ENCODE assay signal across 8 cellular contexts in the genomic region with DNA sequence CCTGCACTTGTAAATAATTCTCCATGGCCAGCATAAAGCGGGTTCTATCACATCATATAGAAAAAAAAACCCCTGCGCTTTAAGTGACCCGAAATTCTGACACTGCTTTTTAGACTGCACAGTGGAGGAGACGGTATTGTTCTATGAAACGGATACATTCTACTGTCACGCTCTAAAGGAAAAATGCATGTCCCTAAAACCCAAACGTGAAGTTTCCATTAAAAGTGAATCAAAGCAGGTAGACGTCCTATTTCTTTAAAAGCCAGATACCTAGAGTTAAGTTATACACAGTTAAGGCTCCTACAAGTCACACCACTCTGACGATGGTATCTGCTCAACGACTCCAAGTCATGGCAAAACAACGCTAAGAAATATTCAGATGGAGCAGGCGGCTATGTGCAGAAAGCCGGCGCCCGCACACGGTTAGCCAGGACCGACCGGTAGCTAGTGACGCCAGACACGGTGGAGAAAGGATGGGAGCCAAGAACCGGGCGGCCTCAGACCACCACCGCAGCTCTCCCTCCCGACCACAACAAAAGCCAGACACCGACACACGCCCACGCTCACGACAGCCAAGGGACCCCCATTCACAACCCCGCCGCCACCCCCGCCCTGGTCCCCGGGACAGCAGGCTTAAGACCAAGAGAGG. TPM values are rescaled to one million over a fixed set of nuclear protein-coding genes. Genes with fewer than 3 reads are reported as not detected.
DNase-seq lines count a peak whose midpoint lies in the region; ATAC-seq and TF ChIP-seq lines count a peak whose summit lies in the region.

No MANE protein-coding gene starts in this region.

- peak overlapping the region; percentile 99 for H3K27ac Mint-ChIP-seq in activated naive CD4-positive, alpha-beta T cell treated with anti-CD3 and anti-CD28 coated beads, Interleukin-2, amount 10 ng/mL, durations not matched to agents 7 days and 5 days
- H3K27ac Mint-ChIP-seq in memory B cell = peak overlapping the region; percentile 99

- no peaks in the 10 kb centered on the region for H3K9me3 ChIP-seq in SJSA1 (replicated peaks)
- H3K9me3 ChIP-seq in upper lobe of left lung = no peaks in the 10 kb centered on the region

- peaks cover 19% of the 10 kb centered on the region for H3K4me1 ChIP-seq in SJSA1 (replicated peaks)
- H3K4me1 ChIP-seq in upper lobe of left lung = peaks cover 24 to 34% (median 29%) of the 10 kb centered on the region in 4 donors

- peaks cover 18% of the 10 kb centered on the region for H3K27me3 Mint-ChIP-seq in activated naive CD4-positive, alpha-beta T cell treated with anti-CD3 and anti-CD28 coated beads, Interleukin-2, amount 10 ng/mL, durations not matched to agents 7 days and 5 days
- H3K27me3 Mint-ChIP-seq in memory B cell = no peaks in the 10 kb centered on the region

- peaks cover 23% of the 10 kb centered on the region for H3K36me3 Mint-ChIP-seq in activated naive CD4-positive, alpha-beta T cell treated with anti-CD3 and anti-CD28 coated beads, Interleukin-2, amount 10 ng/mL, durations not matched to agents 7 days and 5 days
- peaks cover 16% of the 10 kb centered on the region for H3K36me3 Mint-ChIP-seq in memory B cell

- TF ChIP-seq CTCF in upper lobe of left lung (IDR thresholded peaks at IDR 0.05) = no peak

- H3K4me1 Mint-ChIP-seq in activated naive CD4-positive, alpha-beta T cell treated with anti-CD3 and anti-CD28 coated beads, Interleukin-2, amount 10 ng/mL, durations not matched to agents 7 days and 5 days = peaks cover 31% of the 10 kb centered on the region
- H3K4me1 Mint-ChIP-seq in memory B cell = peaks cover 25% of the 10 kb centered on the region

- peaks cover 51% of the 10 kb centered on the region for H3K36me3 ChIP-seq in SJSA1
- H3K36me3 ChIP-seq in upper lobe of left lung = peaks cover 12 to 26% (median 18%) of the 10 kb centered on the region in 4 donors

- H3K27ac ChIP-seq in SJSA1 = peak overlapping the region; percentile 100
- peak overlapping the region; percentile 96 to 100 (median 98) for H3K27ac ChIP-seq in upper lobe of left lung

- DNase-seq in activated naive CD4-positive, alpha-beta T cell treated with anti-CD3 and anti-CD28 coated beads, Interleukin-2, amount 10 ng/mL, durations not matched to agents 7 days and 5 days = no peak
- no peak for DNase-seq in activated naive CD4-positive, alpha-beta T cell treated with Interleukin-2 at 50 U/mL for 16 hours
- peak; percentile 52 to 61 for DNase-seq in SJSA1 (ENCODE audit: low read depth in 1 of 2, low spot score in 2 of 2)
- peak; percentile 10 to 39 for DNase-seq in dermis microvascular lymphatic vessel endothelial cell (ENCODE audit: low read depth in 2 of 2)
- DNase-seq in memory B cell (ENCODE audit: low spot score in 2 of 2) = no peak
- peak in 1 of 2 donors; percentile 32 for DNase-seq in upper lobe of left lung
- no peak for DNase-seq in NCI-H2107 treated with DMSO at 0.1 percent for 48 hours (lab: John Stamatoyannopoulos, UW; ENCODE audit: unreplicated experiment)

- peak; percentile 18 for ATAC-seq in HG02981 (IDR thresholded peaks at IDR 0.05; ENCODE audit: unreplicated experiment)
- peak; percentile 6 for ATAC-seq in memory B cell (ENCODE audit: low read depth)
- ATAC-seq in upper lobe of left lung (ENCODE audit: low FRiP score in 2 of 2) = peak; percentile 56 to 61

- peak overlapping the region; percentile 89 for H3K4me3 ChIP-seq in SJSA1
- peak overlapping the region; percentile 59 to 92 (median 75) for H3K4me3 ChIP-seq in upper lobe of left lung

- no peaks in the 10 kb centered on the region for H3K9me3 Mint-ChIP-seq in activated naive CD4-positive, alpha-beta T cell treated with anti-CD3 and anti-CD28 coated beads, Interleukin-2, amount 10 ng/mL, durations not matched to agents 7 days and 5 days
- no peaks in the 10 kb centered on the region for H3K9me3 Mint-ChIP-seq in memory B cell

- CTCF ChIA-PET in activated naive CD4-positive, alpha-beta T cell treated with anti-CD3 and anti-CD28 coated beads, Interleukin-2, amount 10 ng/mL, durations not matched to agents 7 days and 5 days (lab: Charles Lee) = interaction anchor here (0.6 to 2.9 kb wide), 3 partner anchors 10 to 136 kb away, joined by 3 to 10 read pairs (median 4); no protein-coding TSS in a partner anchor

- no peak for TF ChIP-seq EP300 in upper lobe of left lung (IDR thresholded peaks at IDR 0.05)

- H3K4me3 Mint-ChIP-seq in activated naive CD4-positive, alpha-beta T cell treated with anti-CD3 and anti-CD28 coated beads, Interleukin-2, amount 10 ng/mL, durations not matched to agents 7 days and 5 days = peak overlapping the region; percentile 97
- H3K4me3 Mint-ChIP-seq in memory B cell = peak overlapping the region; percentile 94

- WGBS in upper lobe of left lung, 2 donors = 0 to 1% methylated on average over 18 to 25 of the region's 32 CpGs

- no peak for TF ChIP-seq POLR2A in upper lobe of left lung (IDR thresholded peaks at IDR 0.05)

- H3K27me3 ChIP-seq in SJSA1 (replicated peaks) (no peaks in the 10 kb centered on the region), upper lobe of left lung (no peaks in the 10 kb centered on the region)

RNA-seq across cellular contexts. Expression of a gene that starts 0.8 kb away (rescaled TPM):
- total RNA-seq in SJSA1 (2014; rRNA removed; shearing (Covaris generic)) = 636 and 814 TPM in 2 replicates
- total RNA-seq in dermis microvascular lymphatic vessel endothelial cell (134 and 173 TPM in 2 replicates), upper lobe of left lung (100 to 1,000 TPM in 5 of 6 donors, 10 to 100 TPM in 1; 24.1 to 232 (median 162) TPM)

RNA-seq across cellular contexts. Expression of a gene that starts 49.9 kb away (rescaled TPM):
- 445 and 446 TPM in 2 replicates for total RNA-seq in SJSA1 (2014; rRNA removed; shearing (Covaris generic))
- total RNA-seq in dermis microvascular lymphatic vessel endothelial cell = 43.5 and 49.6 TPM in 2 replicates
- 100 to 1,000 TPM in 4 of 6 donors, 10 to 100 TPM in 2; 62.9 to 246 (median 118) TPM for total RNA-seq in upper lobe of left lung

Comparison
In these comparisons a context has a peak if more than half of its experiments do, and no peak if none do; other contexts are left out.
1. DNase-seq: peak in SJSA1 (2 of 2) and dermis microvascular lymphatic vessel endothelial cell (2 of 2); none in activated naive CD4-positive, alpha-beta T cell treated with anti-CD3 and anti-CD28 coated beads, Interleukin-2, amount 10 ng/mL, durations not matched to agents 7 days and 5 days (single experiment), activated naive CD4-positive, alpha-beta T cell treated with Interleukin-2 at 50 U/mL for 16 hours (single experiment), memory B cell (0 of 2) and NCI-H2107 treated with DMSO at 0.1 percent for 48 hours (single experiment).
2. ATAC-seq: peak in every context shown above with its lines; median percentile 58 in upper lobe of left lung; 18 in HG02981; 6 in memory B cell.